Comparison of ENCODE assay signal across 39 cellular contexts in the genomic region with DNA sequence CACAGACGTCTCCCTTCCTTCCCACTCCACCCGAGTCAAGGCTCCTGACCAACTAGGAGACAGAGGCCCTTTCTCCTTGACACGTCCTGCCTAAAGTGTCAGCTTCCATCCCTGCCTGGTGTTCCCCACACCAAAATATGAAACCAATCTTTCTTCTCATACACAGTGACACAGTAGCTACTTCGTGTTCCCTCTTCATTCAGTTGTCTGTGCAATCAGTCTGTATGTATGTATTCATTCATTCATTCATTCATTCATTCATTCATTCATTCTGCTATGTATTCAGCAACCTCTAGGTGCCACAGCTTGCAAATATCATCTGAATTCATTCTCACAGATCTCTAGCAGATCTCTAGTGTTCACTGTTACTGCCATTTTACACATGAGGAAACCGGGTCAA.
"Had no signal": no experiment of that assay in that cellular context is flagged by ENCODE, and none has a peak within 500 bp of the region (broad histone marks: within the 10 kb centered on the region; RNA-seq: fewer than 3 reads in every experiment).

No MANE protein-coding gene starts in this region.

- DNase-seq: activated B cell treated with CpG ODN at 0.5 μM for 24 hours; activated CD4-positive, alpha-beta memory T cell treated with anti-CD3 and anti-CD28 coated beads for 36 hours; activated CD4-positive, alpha-beta T cell treated with anti-CD3 and anti-CD28 coated beads for 4 hours; activated CD4-positive, alpha-beta T cell treated with anti-CD3 and anti-CD28 coated beads, Interleukin-2, amount 10 ng/mL, durations not matched to agents 24 days and 14 days; activated CD4-positive, alpha-beta T cell treated with anti-CD3 and anti-CD28 coated beads, Interleukin-2, amount 50 U/mL, for 1 hour; activated CD4-positive, alpha-beta T cell treated with anti-CD3 and anti-CD28 coated beads, Interleukin-2, amount 50 U/mL, for 4 hours; activated CD4-positive, CD25-positive, alpha-beta regulatory T cell treated with anti-CD3 and anti-CD28 coated beads, Interleukin-2, amount 50 U/mL, for 72 hours; activated CD8-positive, alpha-beta memory T cell treated with anti-CD3 and anti-CD28 coated beads, Interleukin-2, amount 50 U/mL, for 4 hours; activated CD8-positive, alpha-beta T cell treated with anti-CD3 and anti-CD28 coated beads for 36 hours; activated effector memory CD4-positive, alpha-beta T cell treated with anti-CD3 and anti-CD28 coated beads, Interleukin-2, amount 50 U/mL, for 16 hours; activated gamma-delta T cell treated with Interleukin-2 at 50 U/mL for 16 hours; activated naive CD4-positive, alpha-beta T cell; activated naive CD4-positive, alpha-beta T cell treated with anti-CD3 and anti-CD28 coated beads for 36 hours; activated naive CD4-positive, alpha-beta T cell treated with anti-CD3 and anti-CD28 coated beads, Interleukin-2, amount 50 U/mL, for 16 hours; activated naive CD8-positive, alpha-beta T cell treated with anti-CD3 and anti-CD28 coated beads for 36 hours; activated T-cell treated with anti-CD3 and anti-CD28 coated beads for 4 hours; activated T-cell treated with anti-CD3 and anti-CD28 coated beads, Interleukin-2, amount 50 U/mL, for 1 hour; activated T-cell treated with anti-CD3 and anti-CD28 coated beads, Interleukin-2, amount 50 U/mL, for 4 hours; activated T-cell treated with anti-CD3 and anti-CD28 coated beads, Interleukin-2, amount 50 U/mL, for 72 hours; adrenal gland; amniotic stem cell; aorta; body of pancreas; brain microvascular endothelial cell; cerebellar nuclear complex; T-helper 1 cell; T-helper 2 cell; T-helper 9 cell had no signal

- H3K4me3 Mint-ChIP-seq: activated B cell treated with CpG ODN at 0.5 μM for 24 hours; activated CD4-positive, alpha-beta memory T cell treated with anti-CD3 and anti-CD28 coated beads for 36 hours; activated CD4-positive, alpha-beta T cell treated with anti-CD3 and anti-CD28 coated beads, Interleukin-2, amount 10 ng/mL, durations not matched to agents 24 days and 14 days; activated CD8-positive, alpha-beta T cell treated with anti-CD3 and anti-CD28 coated beads for 36 hours; activated naive CD4-positive, alpha-beta T cell treated with anti-CD3 and anti-CD28 coated beads for 36 hours; activated naive CD8-positive, alpha-beta T cell treated with anti-CD3 and anti-CD28 coated beads for 36 hours; activated T-cell treated with anti-CD3 and anti-CD28 coated beads, Interleukin-2, amount 50 U/mL, for 4 hours; activated T-cell treated with anti-CD3 and anti-CD28 coated beads, Interleukin-2, amount 50 U/mL, for 72 hours; activated T-helper 1 cell treated with anti-CD3 and anti-CD28 coated beads, Interleukin-12 subunit alpha, Interleukin-12 subunit beta, Interleukin-2, Interleukin-4 antibody, amounts not matched to agents 30 ng/mL and 10 ng/mL and 1 ng/mL, durations not matched to agents 14 hours and 24 hours and 36 hours; activated T-helper 17 cell treated with anti-CD3 and anti-CD28 coated beads, Interleukin-2, amount 50 U/mL, for 72 hours; central memory CD8-positive, alpha-beta T cell; T-helper 1 cell treated with Interleukin-12 subunit alpha and Interleukin-12 subunit beta and Interleukin-4 antibody, amounts not matched to agents 30 μg/mL and 1 μg/mL, for 36 hours; T-helper 2 cell treated with Interferon-gamma antibody and Interleukin-4, amounts not matched to agents 5 μg/mL and 100 μg/mL, for 36 hours had no signal

- H3K36me3 ChIP-seq: adrenal gland, brain microvascular endothelial cell, breast epithelium, cardiac muscle cell, WERI-Rb-1 had no signal

- H3K4me3 ChIP-seq: adrenal gland, body of pancreas, breast epithelium, cardiac muscle cell had no signal

- H3K27ac Mint-ChIP-seq: activated B cell treated with CpG ODN at 0.5 μM for 24 hours; activated CD4-positive, alpha-beta memory T cell treated with anti-CD3 and anti-CD28 coated beads for 36 hours; activated CD4-positive, alpha-beta T cell treated with anti-CD3 and anti-CD28 coated beads, Interleukin-2, amount 10 ng/mL, durations not matched to agents 24 days and 14 days; activated CD8-positive, alpha-beta T cell treated with anti-CD3 and anti-CD28 coated beads for 36 hours; activated naive CD4-positive, alpha-beta T cell treated with anti-CD3 and anti-CD28 coated beads for 36 hours; activated naive CD4-positive, alpha-beta T cell treated with anti-CD3 and anti-CD28 coated beads, Interleukin-2, amount 50 U/mL, for 72 hours; activated naive CD8-positive, alpha-beta T cell treated with anti-CD3 and anti-CD28 coated beads for 36 hours; activated T-cell treated with anti-CD3 and anti-CD28 coated beads, Interleukin-2, amount 50 U/mL, for 72 hours; activated T-helper 1 cell treated with anti-CD3 and anti-CD28 coated beads, Interleukin-12 subunit alpha, Interleukin-12 subunit beta, Interleukin-2, Interleukin-4 antibody, amounts not matched to agents 30 ng/mL and 10 ng/mL and 1 ng/mL, durations not matched to agents 14 hours and 24 hours and 36 hours; activated T-helper 17 cell treated with anti-CD3 and anti-CD28 coated beads, Interleukin-2, amount 50 U/mL, for 72 hours; T-helper 1 cell treated with Interleukin-12 subunit alpha and Interleukin-12 subunit beta and Interleukin-4 antibody, amounts not matched to agents 30 μg/mL and 1 μg/mL, for 36 hours; T-helper 2 cell treated with Interferon-gamma antibody and Interleukin-4, amounts not matched to agents 5 μg/mL and 100 μg/mL, for 36 hours had no signal

- H3K27me3 ChIP-seq: adrenal gland, body of pancreas, brain microvascular endothelial cell had no signal

- FAIRE-seq: astrocyte, TTC549 had no signal

- H3K9me3 ChIP-seq: adrenal gland, body of pancreas, breast epithelium had no signal

- H3K4me1 Mint-ChIP-seq: activated B cell treated with CpG ODN at 0.5 μM for 24 hours; activated CD4-positive, alpha-beta T cell treated with anti-CD3 and anti-CD28 coated beads, Interleukin-2, amount 10 ng/mL, durations not matched to agents 24 days and 14 days; activated naive CD8-positive, alpha-beta T cell treated with anti-CD3 and anti-CD28 coated beads for 36 hours; activated T-helper 17 cell treated with anti-CD3 and anti-CD28 coated beads, Interleukin-2, amount 50 U/mL, for 72 hours; central memory CD8-positive, alpha-beta T cell had no signal

- H3K36me3 Mint-ChIP-seq: activated CD4-positive, alpha-beta memory T cell treated with anti-CD3 and anti-CD28 coated beads for 36 hours; activated naive CD4-positive, alpha-beta T cell treated with anti-CD3 and anti-CD28 coated beads, Interleukin-2, amount 50 U/mL, for 72 hours; activated naive CD8-positive, alpha-beta T cell treated with anti-CD3 and anti-CD28 coated beads for 36 hours had no signal

- H3K27me3 Mint-ChIP-seq: activated B cell treated with CpG ODN at 0.5 μM for 24 hours; activated CD4-positive, alpha-beta T cell treated with anti-CD3 and anti-CD28 coated beads, Interleukin-2, amount 10 ng/mL, durations not matched to agents 24 days and 14 days; activated naive CD8-positive, alpha-beta T cell treated with anti-CD3 and anti-CD28 coated beads for 36 hours had no signal

- H3K27ac ChIP-seq: adrenal gland, body of pancreas, brain microvascular endothelial cell, breast epithelium, cardiac muscle cell had no signal

- ATAC-seq: activated CD8-positive, alpha-beta T cell treated with anti-CD3 and anti-CD28 coated beads for 36 hours; activated naive CD4-positive, alpha-beta T cell treated with anti-CD3 and anti-CD28 coated beads, Interleukin-2, amount 50 U/mL, for 72 hours; activated T-cell treated with anti-CD3 and anti-CD28 coated beads, Interleukin-2, amount 50 U/mL, for 4 hours; activated T-cell treated with anti-CD3 and anti-CD28 coated beads, Interleukin-2, amount 50 U/mL, for 72 hours; activated T-helper 17 cell treated with anti-CD3 and anti-CD28 coated beads, Interleukin-2, amount 50 U/mL, for 72 hours; body of pancreas had no signal

- H3K9me3 Mint-ChIP-seq: activated B cell treated with CpG ODN at 0.5 μM for 24 hours; activated CD4-positive, alpha-beta memory T cell treated with anti-CD3 and anti-CD28 coated beads for 36 hours; activated CD4-positive, alpha-beta T cell treated with anti-CD3 and anti-CD28 coated beads, Interleukin-2, amount 10 ng/mL, durations not matched to agents 24 days and 14 days; activated CD8-positive, alpha-beta T cell treated with anti-CD3 and anti-CD28 coated beads for 36 hours; activated naive CD4-positive, alpha-beta T cell treated with anti-CD3 and anti-CD28 coated beads for 36 hours; activated naive CD4-positive, alpha-beta T cell treated with anti-CD3 and anti-CD28 coated beads, Interleukin-2, amount 50 U/mL, for 72 hours; activated naive CD8-positive, alpha-beta T cell treated with anti-CD3 and anti-CD28 coated beads for 36 hours; activated T-cell treated with anti-CD3 and anti-CD28 coated beads, Interleukin-2, amount 50 U/mL, for 4 hours; activated T-cell treated with anti-CD3 and anti-CD28 coated beads, Interleukin-2, amount 50 U/mL, for 72 hours; activated T-helper 1 cell treated with anti-CD3 and anti-CD28 coated beads, Interleukin-12 subunit alpha, Interleukin-12 subunit beta, Interleukin-2, Interleukin-4 antibody, amounts not matched to agents 30 ng/mL and 10 ng/mL and 1 ng/mL, durations not matched to agents 14 hours and 24 hours and 36 hours; activated T-helper 17 cell treated with anti-CD3 and anti-CD28 coated beads, Interleukin-2, amount 50 U/mL, for 72 hours; central memory CD8-positive, alpha-beta T cell; T-helper 1 cell treated with Interleukin-12 subunit alpha and Interleukin-12 subunit beta and Interleukin-4 antibody, amounts not matched to agents 30 μg/mL and 1 μg/mL, for 36 hours; T-helper 2 cell treated with Interferon-gamma antibody and Interleukin-4, amounts not matched to agents 5 μg/mL and 100 μg/mL, for 36 hours had no signal

- H3K4me1 ChIP-seq: adrenal gland, breast epithelium had no signal
